8 cellular contexts compared by ENCODE assay signal in the genomic region with DNA sequence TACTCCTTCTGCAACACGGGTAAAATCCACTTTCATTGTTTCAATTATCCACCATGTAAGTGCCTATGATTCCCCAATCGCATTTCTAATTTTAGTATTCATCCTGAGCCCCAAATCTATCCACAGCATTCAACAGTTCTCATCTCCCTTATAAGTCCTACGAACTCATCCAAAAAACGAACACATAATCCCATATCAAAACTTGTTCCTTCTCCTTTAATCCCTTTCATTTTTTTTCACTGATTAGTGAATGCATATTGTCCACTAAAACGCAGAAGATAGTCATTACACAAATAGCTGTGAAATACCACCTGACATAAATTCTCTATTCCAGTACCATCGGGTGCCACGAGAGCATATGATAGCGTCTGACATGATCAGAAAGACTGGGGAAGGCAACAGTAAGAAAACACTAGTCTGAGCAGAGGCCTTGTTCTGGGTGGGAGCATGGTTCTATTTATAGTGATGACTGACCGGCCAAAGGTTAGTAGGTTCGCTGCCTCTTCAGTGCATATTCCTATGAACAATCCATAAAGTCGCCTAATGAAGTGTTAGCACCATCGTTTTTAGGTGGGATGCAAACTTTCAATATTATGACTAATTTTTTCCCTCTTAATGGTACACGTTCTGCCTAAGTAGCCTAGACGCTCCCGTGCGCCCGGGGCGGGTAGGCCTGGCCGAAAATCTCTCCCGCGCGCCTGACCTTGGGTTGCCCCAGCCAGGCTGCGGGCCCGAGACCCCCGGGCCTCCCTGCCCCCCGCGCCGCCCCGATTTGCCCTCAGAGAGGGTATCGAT. TPM values are rescaled to one million over a fixed set of nuclear protein-coding genes. Genes with fewer than 3 reads are reported as not detected.
DNase-seq lines count a peak whose midpoint lies in the region; ATAC-seq, FAIRE-seq and TF ChIP-seq lines count a peak whose summit lies in the region.

No MANE protein-coding gene starts in this region.

- CTCF ChIA-PET in PC-3 (lab: Charles Lee): interaction anchor here (0.6 kb wide), 1 partner anchor 14 kb away, joined by 7 read pairs; no protein-coding TSS in a partner anchor
- CTCF ChIA-PET in GM12878 (lab: Yijun Ruan, JAX): interaction anchor here (1.3 to 1.7 kb wide), 3 partner anchors 24 to 128 kb away, joined by 5 to 11 read pairs (median 7); no protein-coding TSS in a partner anchor

- TF ChIP-seq EP300 in GM12878 (IDR thresholded peaks at IDR 0.05; ENCODE audit: borderline replicate concordance in 1 of 2, control insufficient read depth in 1 of 2, low read depth in 2 of 2, low read length in 2 of 2): no peak

- POLR2A ChIA-PET in PC-3 (lab: Charles Lee; ENCODE audit: unreplicated experiment): no interaction called here
- POLR2A ChIA-PET in GM12878 (lab: Charles Lee): interaction anchor here (1.0 to 2.2 kb wide), 4 partner anchors 11 to 313 kb away, joined by 3 to 12 read pairs (median 3); no protein-coding TSS in a partner anchor

- H3K27ac ChIP-seq in ACC112 (ENCODE audit: low read depth, low read length): peak overlapping the region; percentile 96
- H3K27ac ChIP-seq in PC-3 (ENCODE audit: low read length): peak overlapping the region; percentile 97
- H3K27ac ChIP-seq in GM12878 (ENCODE audit: control insufficient read depth, insufficient read depth): peak overlapping the region; percentile 97
- peak overlapping the region; percentile 98 for H3K27ac ChIP-seq in small intestine (ENCODE audit: low read depth in 1 of 2, low read length in 1 of 2)

- H3K79me2 ChIP-seq in ACC112 (ENCODE audit: control insufficient read depth, insufficient read depth, low read length, unreplicated experiment) (peaks cover 77% of the 10 kb centered on the region), PC-3 (ENCODE audit: low read length) (peaks cover 89% of the 10 kb centered on the region), GM12878 (ENCODE audit: control insufficient read depth, insufficient read depth, low read length) (peaks cover 85% of the 10 kb centered on the region)

- peak overlapping the region; percentile 88 for H3K4me3 ChIP-seq in ACC112 (ENCODE audit: low read depth, low read length)
- H3K4me3 ChIP-seq in PC-3 (ENCODE audit: low read length): peak overlapping the region; percentile 93
- H3K4me3 ChIP-seq in GM12878: peak overlapping the region; percentile 98
- peak overlapping the region; percentile 99 for H3K4me3 ChIP-seq in iPS-15b (ENCODE audit: low read depth, low read length)
- H3K4me3 ChIP-seq in small intestine (ENCODE audit: low read depth in 1 of 2, low read length in 2 of 2): peak overlapping the region; percentile 71 to 75

- H4K20me1 ChIP-seq in PC-3 (ENCODE audit: low read length) (peaks cover 5% of the 10 kb centered on the region; the same call in 1 of the 2 replicates), GM12878 (ENCODE audit: control insufficient read depth, insufficient read depth) (no peaks in the 10 kb centered on the region)

- no peaks in the 10 kb centered on the region for H3K9me2 ChIP-seq in PC-3 (replicated peaks; ENCODE audit: low read length)

- RAD21 ChIA-PET in GM12878 (lab: Charles Lee; ENCODE audit: unreplicated experiment): interaction anchor here (0.7 to 1.5 kb wide), 8 partner anchors 10 to 310 kb away, joined by 3 to 4 read pairs (median 3); a partner anchor contains a TSS

- WGBS in GM12878 (ENCODE audit: insufficient coverage, insufficient replicate concordance, low lambda C conversion rate, missing lambda C conversion rate): 5% methylated on average over 30 of the region's 30 CpGs
- 1 to 3% (median 1%) methylated on average over 30 of the region's 30 CpGs for WGBS in small intestine, 3 donors

- in situ Hi-C loops in GM12878 (cut with MboI): loop anchor here (5.0 to 10.0 kb wide), 2 partner anchors 127 to 319 kb away; a partner anchor contains a TSS

- BruUV-seq in PC-3 (replicated peaks; lab: Mats Ljungman, UMichigan) (TSS peak; percentile 37), GM12878 (replicated peaks; lab: Mats Ljungman, UMichigan) (no TSS peak)

- H2AFZ ChIP-seq in ACC112 (ENCODE audit: low read length, unreplicated experiment): peak overlapping the region; percentile 96
- H2AFZ ChIP-seq in PC-3 (ENCODE audit: low read length): peak overlapping the region; percentile 85
- peak overlapping the region; percentile 54 for H2AFZ ChIP-seq in GM12878 (ENCODE audit: control insufficient read depth, low read depth, low read length)

- SMC1A ChIA-PET in GM12878 (lab: Charles Lee; ENCODE audit: uncharacterized antibody, unreplicated experiment): interaction anchor here (0.8 to 1.0 kb wide), 4 partner anchors 14 to 318 kb away, joined by 3 read pairs; no protein-coding TSS in a partner anchor

- DNase-seq in PC-3 (peak; percentile 9), GM12878 (ENCODE audit: low read depth, low spot score) (no peak), small intestine (peak; percentile 71), GOT3 (lab: John Stamatoyannopoulos, UW) (no peak)

- TF ChIP-seq RAD21 in GM12878 (IDR thresholded peaks at IDR 0.05; ENCODE audit: insufficient read depth, low read depth, low read length): no peak

- H3K4me1 ChIP-seq in ACC112 (ENCODE audit: control insufficient read depth, insufficient read depth, low read length, unreplicated experiment) (no peaks in the 10 kb centered on the region), PC-3 (ENCODE audit: insufficient read depth, low read length) (peaks cover 18% of the 10 kb centered on the region; the same call in 1 of the 2 replicates), GM12878 (ENCODE audit: control insufficient read depth, insufficient read depth, low read length) (peaks cover 19% of the 10 kb centered on the region), iPS-15b (ENCODE audit: control insufficient read depth, insufficient read depth, low read length) (no peaks in the 10 kb centered on the region), small intestine (ENCODE audit: control insufficient read depth in 2 of 2, insufficient read depth in 1 of 2, low read depth in 1 of 2, low read length in 1 of 2) (no peaks in the 10 kb centered on the region)

- intact Hi-C loops in PC-3 (cut with micrococcal nuclease): loop anchor here (10.0 kb wide), 1 partner anchor 131 kb away; no protein-coding TSS in a partner anchor
- intact Hi-C loops in GM12878 (cut with micrococcal nuclease; ENCODE audit: unreplicated experiment): loop anchor here (10.0 kb wide), 1 partner anchor 431 kb away; no protein-coding TSS in a partner anchor

- ATAC-seq in GM18498 (IDR thresholded peaks at IDR 0.05; ENCODE audit: unreplicated experiment) (peak; percentile 7), HG03039 (IDR thresholded peaks at IDR 0.05; ENCODE audit: unreplicated experiment) (peak; percentile 5), PC-3 (0 out of 2 replicates have a peak, but pooled peaks have one; percentile 2), GM12878 (peak; percentile 26)

- TF ChIP-seq POLR2A in GM12878 (IDR thresholded peaks at IDR 0.05; ENCODE audit: low read depth, low read length): no peak

- H3K36me3 ChIP-seq in ACC112 (ENCODE audit: insufficient read depth, low read length): peaks cover 3% of the 10 kb centered on the region; the same call in 1 of the 2 replicates
- H3K36me3 ChIP-seq in PC-3 (ENCODE audit: low read depth, low read length): peaks cover 12% of the 10 kb centered on the region
- H3K36me3 ChIP-seq in GM12878 (ENCODE audit: control insufficient read depth in 2 of 2, insufficient read depth in 2 of 2, low read length in 1 of 2): peaks cover 2 to 4% of the 10 kb centered on the region in 2 experiments; a peak in 1 of 4 replicates
- no peaks in the 10 kb centered on the region for H3K36me3 ChIP-seq in iPS-15b (ENCODE audit: control insufficient read depth, insufficient read depth, low read length)
- no peaks in the 10 kb centered on the region for H3K36me3 ChIP-seq in small intestine (ENCODE audit: control insufficient read depth in 2 of 2, insufficient read depth in 2 of 2, low read length in 2 of 2)

- H3K4me2 ChIP-seq in PC-3 (ENCODE audit: low read length) (peak overlapping the region; percentile 94), GM12878 (ENCODE audit: control insufficient read depth, insufficient read depth) (peak overlapping the region; percentile 97)

- TF ChIP-seq CTCF in PC-3 (conservative IDR thresholded peaks at IDR 0.05; ENCODE audit: low read depth, low read length): no peak
- TF ChIP-seq CTCF in GM12878 (IDR thresholded peaks at IDR 0.05 in 2 of 3, conservative IDR thresholded peaks at IDR 0.05 in 1 of 3; ENCODE audit: control insufficient read depth in 2 of 3, extremely low read depth in 1 of 3, insufficient read depth in 1 of 3, low read depth in 3 of 3, low read length in 3 of 3): no peak

- no peak for FAIRE-seq in GM12878 (lab: Jason Lieb, UNC)
- no peak for FAIRE-seq in small intestine (lab: Jason Lieb, UNC)

- H3K27me3 ChIP-seq in ACC112 (ENCODE audit: insufficient read depth, low read length) (no peaks in the 10 kb centered on the region), PC-3 (ENCODE audit: low read length) (no peaks in the 10 kb centered on the region), GM12878 (replicated peaks in 1 of 2; ENCODE audit: control insufficient read depth in 2 of 2, insufficient read depth in 2 of 2, low read length in 1 of 2) (no peaks in the 10 kb centered on the region), iPS-15b (ENCODE audit: control insufficient read depth, insufficient read depth, low read length) (no peaks in the 10 kb centered on the region), small intestine (ENCODE audit: control insufficient read depth in 2 of 2, insufficient read depth in 2 of 2, low read length in 2 of 2) (no peaks in the 10 kb centered on the region)

- H3K9me3 ChIP-seq in PC-3 (ENCODE audit: low read length): no peaks in the 10 kb centered on the region
- no peaks in the 10 kb centered on the region for H3K9me3 ChIP-seq in GM12878 (replicated peaks; ENCODE audit: control insufficient read depth, insufficient read depth, low read length)
- no peaks in the 10 kb centered on the region for H3K9me3 ChIP-seq in iPS-15b (ENCODE audit: control insufficient read depth, insufficient read depth, low read length)
- H3K9me3 ChIP-seq in small intestine (ENCODE audit: control insufficient read depth, low read depth): no peaks in the 10 kb centered on the region

- H3F3A ChIP-seq in PC-3 (ENCODE audit: low read length, unreplicated experiment): no peaks in the 10 kb centered on the region

- H3K9ac ChIP-seq in PC-3 (ENCODE audit: low read length): peak overlapping the region; percentile 99
- peak overlapping the region; percentile 91 for H3K9ac ChIP-seq in GM12878 (ENCODE audit: control insufficient read depth, insufficient read depth, low read length)
- peak overlapping the region; percentile 71 for H3K9ac ChIP-seq in iPS-15b (ENCODE audit: low read depth, low read length)

RNA-seq across cellular contexts. Expression of a gene that starts 0.6 kb away (rescaled TPM):
- total RNA-seq in PC-3 (2014; rRNA removed): 170 and 184 TPM in 2 replicates
- 16.7 and 17.7 TPM in 2 replicates for total RNA-seq in GM12878 (2013; cell fraction: nucleolus; rRNA removed)
- total RNA-seq in GM12878 (2014; rRNA removed): 103 and 110 TPM in 2 replicates
- 170 and 175 TPM in 2 replicates for total RNA-seq in GM12878 (2014; rRNA removed; fragmentation: Illumina TruSeq; extraction: Trizol)
- total RNA-seq in GM12878 (2021): 140 and 147 TPM in 2 replicates
- polyA plus RNA-seq in GM12878 (2011; ENCODE audit: low read depth): 191 TPM
- 257 and 338 TPM in 2 replicates for polyA plus RNA-seq in GM12878 (2011; rRNA removed)
- 127 and 146 TPM in 2 replicates for polyA plus RNA-seq in GM12878 (2011; cell fraction: cytosol; rRNA removed)
- 51.3 and 62.4 TPM in 2 replicates for polyA plus RNA-seq in GM12878 (2011; cell fraction: nucleus; rRNA removed)
- 197 and 228 TPM in 2 replicates for polyA plus RNA-seq in GM12878 (2012)
- 534 and 796 TPM in 2 replicates for polyA plus RNA-seq in GM12878 (2014; fragmentation: Illumina TruSeq; extraction: Trizol)
- polyA plus RNA-seq in GM12878 (2014; fragmentation: Nextera tagmentation; extraction: Ambion mirVana): 1,000 to 10,000 TPM; 1,189 to 1,604 TPM
- polyA plus RNA-seq in GM12878 (2014; rRNA removed): 375 and 439 TPM in 2 replicates
- polyA plus RNA-seq in GM12878 (2016; fragmentation: Nextera tagmentation; extraction: Ambion mirVana): 100 to 1,000 TPM; 851 to 853 TPM
- polyA minus RNA-seq in GM12878 (2011; rRNA and poly(A)+ RNA removed): 50.2 and 57.6 TPM in 2 replicates
- polyA minus RNA-seq in GM12878 (2011; cell fraction: cytosol; rRNA and poly(A)+ RNA removed): 13.4 and 27.2 TPM in 2 replicates
- polyA minus RNA-seq in GM12878 (2011; cell fraction: nucleus; rRNA and poly(A)+ RNA removed): 13.3 and 17.8 TPM in 2 replicates
- 100 to 1,000 TPM; 430 to 902 (median 668) TPM for polyA plus RNA-seq in small intestine

RNA-seq across cellular contexts. Expression of a gene that starts 0.7 kb away (rescaled TPM):
- 19.0 and 19.9 TPM in 2 replicates for total RNA-seq in PC-3 (2014; rRNA removed)
- total RNA-seq in GM12878 (2013; cell fraction: nucleolus; rRNA removed): 20.5 and 22.3 TPM in 2 replicates
- total RNA-seq in GM12878 (2014; rRNA removed): 19.3 and 23.7 TPM in 2 replicates
- total RNA-seq in GM12878 (2014; rRNA removed; fragmentation: Illumina TruSeq; extraction: Trizol): 23.5 and 24.6 TPM in 2 replicates
- 22.4 and 23.2 TPM in 2 replicates for total RNA-seq in GM12878 (2021)
- 6.1 TPM for polyA plus RNA-seq in GM12878 (2011; ENCODE audit: low read depth)
- 24.1 and 42.8 TPM in 2 replicates for polyA plus RNA-seq in GM12878 (2011; rRNA removed)
- polyA plus RNA-seq in GM12878 (2011; cell fraction: cytosol; rRNA removed): 7.5 and 12.4 TPM in 2 replicates
- polyA plus RNA-seq in GM12878 (2011; cell fraction: nucleus; rRNA removed): 15.5 and 16.1 TPM in 2 replicates
- 11.0 and 11.9 TPM in 2 replicates for polyA plus RNA-seq in GM12878 (2012)
- polyA plus RNA-seq in GM12878 (2014; fragmentation: Illumina TruSeq; extraction: Trizol): 23.4 and 28.7 TPM in 2 replicates
- polyA plus RNA-seq in GM12878 (2014; fragmentation: Nextera tagmentation; extraction: Ambion mirVana): 1 to 10 TPM; 7.6 to 8.4 TPM
- polyA plus RNA-seq in GM12878 (2014; rRNA removed): 14.7 and 16.3 TPM in 2 replicates
- 10 to 100 TPM; 25.1 to 25.6 TPM for polyA plus RNA-seq in GM12878 (2016; fragmentation: Nextera tagmentation; extraction: Ambion mirVana)
- polyA minus RNA-seq in GM12878 (2011; rRNA and poly(A)+ RNA removed): 13.4 and 23.1 TPM in 2 replicates
- 7.9 and 9.1 TPM in 2 replicates for polyA minus RNA-seq in GM12878 (2011; cell fraction: cytosol; rRNA and poly(A)+ RNA removed)
- polyA minus RNA-seq in GM12878 (2011; cell fraction: nucleus; rRNA and poly(A)+ RNA removed): 5.0 and 7.0 TPM in 2 replicates
- 10 to 100 TPM; 10.3 to 10.7 (median 10.7) TPM for polyA plus RNA-seq in small intestine

Comparison
In these comparisons a context has a peak if more than half of its experiments do, and no peak if none do; other contexts are left out.
1. DNase-seq: peak in PC-3 (single experiment) and small intestine (single experiment); none in GM12878 (single experiment) and GOT3 (single experiment).
2. Peak in every context shown above with its lines, with median percentiles within 50 percentile points of each other: H2AFZ ChIP-seq, H3K27ac ChIP-seq, H3K4me3 ChIP-seq, ATAC-seq and H3K9ac ChIP-seq.